Comparison of ENCODE assay signal across 16 cellular contexts in genomic region chr12:58420496-58420895, GRCh38.
DNase-seq lines count a peak whose midpoint lies in the region; ATAC-seq and TF ChIP-seq lines count a peak whose summit lies in the region.
"Had no signal": no experiment of that assay in that cellular context is flagged by ENCODE, and none has a peak within 500 bp of the region (broad histone marks: within the 10 kb centered on the region; RNA-seq: fewer than 3 reads in every experiment).

No MANE protein-coding gene starts in this region.

- no peaks in the 10 kb centered on the region for H3K36me3 Mint-ChIP-seq in MCF 10A (ENCODE audit: insufficient read depth, unreplicated experiment)
- H3K36me3 Mint-ChIP-seq: neural progenitor cell had no signal

- H3K27ac Mint-ChIP-seq in MCF 10A (ENCODE audit: low read depth, unreplicated experiment) = peak overlapping the region; percentile 92
- H3K27ac Mint-ChIP-seq: neural progenitor cell; stimulated activated naive CD8-positive, alpha-beta T cell treated with anti-CD3 and anti-CD28 coated beads, Interleukin-15, Interleukin-2, amounts not matched to agents 100 ng/mL and 50 ng/mL, for 24 hours had no signal

- CTCF ChIA-PET in MCF 10A (lab: Yijun Ruan, JAX) = interaction anchor here (0.7 to 1.2 kb wide), 2 partner anchors 29 to 56 kb away, joined by 3 read pairs; no protein-coding TSS in a partner anchor

- H3K27ac ChIP-seq in breast epithelium (no peak overlapping the region), VCaP (peak overlapping the region; percentile 55)
- H3K27ac ChIP-seq: brain microvascular endothelial cell, neural progenitor cell, WERI-Rb-1 had no signal

- H3K27me3 Mint-ChIP-seq in MCF 10A (ENCODE audit: insufficient read depth, unreplicated experiment) = no peaks in the 10 kb centered on the region

- TF ChIP-seq POLR2A in breast epithelium (IDR thresholded peaks at IDR 0.05) = no peak

- H3K9me3 ChIP-seq in breast epithelium = no peaks in the 10 kb centered on the region
- H3K9me3 ChIP-seq: HAP-1 had no signal

- DNase-seq in MCF 10A (ENCODE audit: unreplicated experiment) (peak; percentile 36), breast epithelium (ENCODE audit: low spot score in 2 of 2) (no peak), fibroblast of the conjunctiva (ENCODE audit: low read depth) (peak; percentile 82), head of caudate nucleus (no peak), NCI-H2029 (lab: John Stamatoyannopoulos, UW) (no peak)
- DNase-seq in effector CD8-positive, alpha-beta T cell (lab: John Stamatoyannopoulos, UW) = no peak
- DNase-seq: activated gamma-delta T cell, brain microvascular endothelial cell, Kasumi-1, WERI-Rb-1 had no signal

- POLR2A ChIA-PET in MCF 10A (lab: Yijun Ruan, JAX) = interaction anchor here (0.7 to 1.0 kb wide), 2 partner anchors 41 to 497 kb away, joined by 3 to 5 read pairs; no protein-coding TSS in a partner anchor

- intact Hi-C loops in MCF 10A (cut with micrococcal nuclease) = loop anchor here (10.0 kb wide), 1 partner anchor 494 kb away; no protein-coding TSS in a partner anchor
- intact Hi-C loops in breast epithelium (cut with DNase I; ENCODE audit: low total_unique reads) = no loop called here
- intact Hi-C loops in head of caudate nucleus (cut with DNase I) = no loop called here

- H3K4me3 ChIP-seq in breast epithelium = no peak overlapping the region
- H3K4me3 ChIP-seq: A549, HAP-1, neural progenitor cell had no signal

- H3K9me3 Mint-ChIP-seq in MCF 10A (ENCODE audit: unreplicated experiment) = no peaks in the 10 kb centered on the region
- H3K9me3 Mint-ChIP-seq: stimulated activated naive CD8-positive, alpha-beta T cell treated with anti-CD3 and anti-CD28 coated beads, Interleukin-15, Interleukin-2, amounts not matched to agents 100 ng/mL and 50 ng/mL, for 24 hours had no signal

- H3K27me3 ChIP-seq in breast epithelium = no peaks in the 10 kb centered on the region
- H3K27me3 ChIP-seq: brain microvascular endothelial cell had no signal

- TF ChIP-seq CTCF in MCF 10A (IDR thresholded peaks at IDR 0.05; ENCODE audit: unreplicated experiment) (no peak), breast epithelium (IDR thresholded peaks at IDR 0.05) (no peak), VCaP (conservative IDR thresholded peaks at IDR 0.05) (no peak)

- ATAC-seq in GM19463 (IDR thresholded peaks at IDR 0.05; ENCODE audit: unreplicated experiment) = no peak
- ATAC-seq: A549 had no signal

- peak overlapping the region; percentile 34 for H3K4me3 Mint-ChIP-seq in MCF 10A (ENCODE audit: unreplicated experiment)
- H3K4me3 Mint-ChIP-seq: neural progenitor cell; stimulated activated naive CD8-positive, alpha-beta T cell treated with anti-CD3 and anti-CD28 coated beads, Interleukin-15, Interleukin-2, amounts not matched to agents 100 ng/mL and 50 ng/mL, for 24 hours had no signal

- no TSS peak for BruUV-seq in MCF 10A (replicated peaks; lab: Mats Ljungman, UMichigan)

- peaks cover 0 to 3% of the 10 kb centered on the region in 2 donors for H3K4me1 ChIP-seq in breast epithelium

- peaks cover 55% of the 10 kb centered on the region for H3K4me1 Mint-ChIP-seq in MCF 10A (ENCODE audit: insufficient read depth, unreplicated experiment)

- H3K36me3 ChIP-seq in breast epithelium = no peaks in the 10 kb centered on the region
- H3K36me3 ChIP-seq: brain microvascular endothelial cell, HAP-1, neural progenitor cell, WERI-Rb-1 had no signal

Comparison
In these comparisons a context has a peak if more than half of its experiments do, and no peak if none do; other contexts are left out.
1. DNase-seq: peak in MCF 10A (single experiment) and fibroblast of the conjunctiva (single experiment); none in breast epithelium (0 of 2), head of caudate nucleus (0 of 42), NCI-H2029 (single experiment) and effector CD8-positive, alpha-beta T cell (single experiment).